13 cellular contexts compared by ENCODE assay signal in the genomic region with DNA sequence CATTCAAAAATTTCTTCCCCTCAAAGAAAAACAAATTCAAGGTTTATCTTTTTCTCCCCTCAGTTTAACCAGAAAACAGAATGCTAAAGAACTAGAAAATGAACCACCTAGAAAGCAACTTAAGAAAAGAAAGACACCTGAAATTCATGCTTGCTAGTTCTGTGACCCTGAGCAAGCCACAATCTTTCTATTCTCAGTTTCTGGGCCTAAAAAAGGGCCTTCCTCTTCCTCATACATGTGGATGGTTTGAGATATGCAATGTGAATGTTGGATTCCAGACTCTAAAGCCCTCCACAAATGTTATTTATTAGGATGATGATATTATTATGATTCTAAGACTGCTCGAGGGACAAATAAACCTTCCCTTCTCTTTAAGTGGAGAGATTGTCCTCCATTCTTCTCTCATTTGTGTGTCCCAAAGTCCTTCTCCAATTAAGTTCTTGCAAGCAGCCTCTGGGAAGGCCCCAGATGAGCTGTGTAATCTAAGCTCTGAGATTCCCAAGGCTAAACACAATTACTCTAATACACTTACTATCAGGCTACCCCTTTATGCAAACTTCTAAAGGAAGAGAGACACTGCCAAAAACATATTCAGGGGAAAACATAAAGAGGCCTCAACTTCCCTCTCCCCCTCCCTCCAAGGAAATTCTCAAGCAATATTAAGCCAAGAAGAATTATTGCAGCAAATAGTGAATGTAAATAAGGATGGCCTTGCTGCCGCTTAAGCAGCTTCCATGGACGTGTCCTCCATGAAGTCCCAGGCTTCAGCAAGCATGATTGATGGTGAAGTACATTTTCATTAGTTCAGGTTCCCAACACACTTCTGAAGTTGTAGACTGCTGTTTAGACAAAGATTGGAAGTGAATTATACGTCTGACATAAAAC.
A peak's percentile ranks its signal among the peaks of the same experiment; 100 is the strongest.
DNase-seq lines count a peak whose midpoint lies in the region; ATAC-seq lines count a peak whose summit lies in the region.
"Had no signal": no experiment of that assay in that cellular context is flagged by ENCODE, and none has a peak within 500 bp of the region (broad histone marks: within the 10 kb centered on the region; RNA-seq: fewer than 3 reads in every experiment).

No MANE protein-coding gene starts in this region.

- H3K36me3 Mint-ChIP-seq in naive B cell, result peaks cover 31 to 40% of the 10 kb centered on the region in 2 donors

- H3K4me1 Mint-ChIP-seq in naive B cell, result peaks cover 15 to 19% (median 18%) of the 10 kb centered on the region in 3 donors

- H3K27me3 Mint-ChIP-seq in naive B cell, result no peaks in the 10 kb centered on the region
- H3K27me3 Mint-ChIP-seq: activated B cell treated with CpG ODN at 0.5 μM for 24 hours had no signal

- DNase-seq in naive B cell (no peak), NK-92 (lab: John Stamatoyannopoulos, UW; ENCODE audit: unreplicated experiment) (no peak), NCI-H510A (lab: John Stamatoyannopoulos, UW) (no peak), NCI-H128 (lab: John Stamatoyannopoulos, UW; ENCODE audit: unreplicated experiment) (no peak), kidney glomerular epithelial cell (lab: John Stamatoyannopoulos, UW) (no peak)
- DNase-seq: activated B cell treated with CpG ODN at 0.5 μM for 24 hours; activated naive CD8-positive, alpha-beta T cell treated with anti-CD3 and anti-CD28 coated beads for 36 hours; DND-41; effector CD8-positive, alpha-beta T cell; NCI-H1417 had no signal

- ATAC-seq in GM18873 (IDR thresholded peaks at IDR 0.05; ENCODE audit: low FRiP score, unreplicated experiment) (peak; percentile 94), GM21737 (IDR thresholded peaks at IDR 0.05; ENCODE audit: unreplicated experiment) (peak; percentile 93), HG03175 (IDR thresholded peaks at IDR 0.05; ENCODE audit: unreplicated experiment) (peak; percentile 93), naive B cell (ENCODE audit: low read depth in 2 of 2) (no peak)

- peak overlapping the region in 1 of 8 donors; percentile 48 for H3K4me3 Mint-ChIP-seq in naive B cell
- H3K4me3 Mint-ChIP-seq: activated B cell treated with CpG ODN at 0.5 μM for 24 hours; activated naive CD8-positive, alpha-beta T cell treated with anti-CD3 and anti-CD28 coated beads for 36 hours had no signal

- H3K9me3 Mint-ChIP-seq in naive B cell, result no peaks in the 10 kb centered on the region
- H3K9me3 Mint-ChIP-seq: activated B cell treated with CpG ODN at 0.5 μM for 24 hours; activated naive CD8-positive, alpha-beta T cell treated with anti-CD3 and anti-CD28 coated beads for 36 hours had no signal

- peak overlapping the region in 4 of 6 donors; percentile 27 to 56 (median 50) for H3K27ac Mint-ChIP-seq in naive B cell
- H3K27ac Mint-ChIP-seq: activated B cell treated with CpG ODN at 0.5 μM for 24 hours; activated naive CD8-positive, alpha-beta T cell treated with anti-CD3 and anti-CD28 coated beads for 36 hours had no signal

Comparison
In these comparisons a context has a peak if more than half of its experiments do, and no peak if none do; other contexts are left out.
1. ATAC-seq: peak in GM18873 (single experiment), GM21737 (single experiment) and HG03175 (single experiment); none in naive B cell (0 of 2).